ENCODE assay signal across 21 cellular contexts in genomic region chr22:35842519-35842913, GRCh38.
DNase-seq lines count a peak whose midpoint lies in the region; ATAC-seq and TF ChIP-seq lines count a peak whose summit lies in the region.
"Had no signal": no experiment of that assay in that cellular context is flagged by ENCODE, and none has a peak within 500 bp of the region (broad histone marks: within the 10 kb centered on the region; RNA-seq: fewer than 3 reads in every experiment).

No MANE protein-coding gene starts in this region.

- CTCF ChIA-PET in SK-N-SH (lab: Yijun Ruan, JAX), result interaction anchor here (0.6 to 2.6 kb wide), 12 partner anchors 10 to 223 kb away, joined by 3 to 7 read pairs (median 4); no protein-coding TSS in a partner anchor

- H3K4me1 Mint-ChIP-seq in endodermal cell, result peaks cover 43% of the 10 kb centered on the region

- no peak for TF ChIP-seq CTCF in SK-N-SH (IDR thresholded peaks at IDR 0.05)
- TF ChIP-seq CTCF in endodermal cell (conservative IDR thresholded peaks at IDR 0.05), result no peak
- no peak for TF ChIP-seq CTCF in gastrocnemius medialis (IDR thresholded peaks at IDR 0.05 in 4 of 5, conservative IDR thresholded peaks at IDR 0.05 in 1 of 5)

- H3F3A ChIP-seq in SK-N-SH (replicated peaks; ENCODE audit: insufficient read depth), result peaks cover 23% of the 10 kb centered on the region

- peak overlapping the region; percentile 5 for H3K27ac Mint-ChIP-seq in endodermal cell
- H3K27ac Mint-ChIP-seq: activated CD8-positive, alpha-beta T cell treated with anti-CD3 and anti-CD28 coated beads for 36 hours had no signal

- no peak for TF ChIP-seq POLR2A in gastrocnemius medialis (IDR thresholded peaks at IDR 0.05)

- H4K20me1 ChIP-seq in SK-N-SH (ENCODE audit: insufficient read depth), result peaks cover 48% of the 10 kb centered on the region

- H3K27me3 ChIP-seq in SK-N-SH (ENCODE audit: insufficient read depth) (no peaks in the 10 kb centered on the region), endodermal cell (ENCODE audit: control insufficient read depth, insufficient read depth, low read length, poor library complexity, severe bottlenecking) (no peaks in the 10 kb centered on the region), gastrocnemius medialis (no peaks in the 10 kb centered on the region)
- H3K27me3 ChIP-seq: foreskin keratinocyte, upper lobe of right lung had no signal

- peaks cover 4 to 30% of the 10 kb centered on the region in 2 experiments; a peak in 3 of 4 replicates for H3K4me1 ChIP-seq in SK-N-SH (ENCODE audit: control insufficient read depth in 1 of 2, insufficient read depth in 2 of 2, low read depth in 1 of 2, low read length in 1 of 2)
- H3K4me1 ChIP-seq in endodermal cell (ENCODE audit: control insufficient read depth, insufficient read depth, low read length), result peaks cover 8% of the 10 kb centered on the region
- peaks cover 72 to 77% of the 10 kb centered on the region in 2 donors for H3K4me1 ChIP-seq in gastrocnemius medialis

- intact Hi-C loops in gastrocnemius medialis (cut with DNase I; ENCODE audit: low total_unique reads), result loop anchor here (5.0 to 10.0 kb wide), 2 partner anchors 40 to 528 kb away; no protein-coding TSS in a partner anchor

- no peak overlapping the region for H3K9ac ChIP-seq in SK-N-SH
- no peak overlapping the region for H3K9ac ChIP-seq in endodermal cell (ENCODE audit: extremely low read depth, low read length, poor library complexity, severe bottlenecking)

- 100% methylated on average over 1 of the region's 1 CpG for WGBS in SK-N-SH (ENCODE audit: low lambda C conversion rate)
- whole genome bisulfite sequencing in endodermal cell (ENCODE audit: insufficient coverage in 1 of 2, insufficient read length in 1 of 2), 2 experiments, result 91% methylated on average over 1 of the region's 1 CpG; no CpG with 5 or more reads in 1 of the 2 experiments

- no peak for ATAC-seq in SK-N-SH treated with all-trans-retinoic acid at 6 μM for 48 hours
- ATAC-seq in gastrocnemius medialis, result no peak
- ATAC-seq: activated CD8-positive, alpha-beta T cell treated with anti-CD3 and anti-CD28 coated beads for 36 hours had no signal

- H3K4me3 ChIP-seq in SK-N-SH (ENCODE audit: low read depth in 2 of 2, low read length in 1 of 2) (no peak overlapping the region; a peak in 1 of 4 replicates), endodermal cell (ENCODE audit: low read length) (no peak overlapping the region), gastrocnemius medialis (no peak overlapping the region)
- H3K4me3 ChIP-seq: prostate gland, upper lobe of right lung had no signal

- POLR2A ChIA-PET in SK-N-SH (lab: Yijun Ruan, JAX), result no interaction called here

- H3K36me3 Mint-ChIP-seq in endodermal cell (ENCODE audit: low read depth), result no peaks in the 10 kb centered on the region

- H3K9me2 ChIP-seq in SK-N-SH, result no peaks in the 10 kb centered on the region

- H3K4me2 ChIP-seq in SK-N-SH, result no peak overlapping the region

- no peak overlapping the region for H2AFZ ChIP-seq in SK-N-SH (ENCODE audit: low read depth)

- H3K36me3 ChIP-seq in SK-N-SH (replicated peaks in 1 of 2; ENCODE audit: control insufficient read depth in 1 of 2, insufficient read depth in 2 of 2, low read length in 1 of 2) (peaks cover 0 to 3% of the 10 kb centered on the region in 2 experiments), endodermal cell (ENCODE audit: control insufficient read depth, insufficient read depth, low read length) (no peaks in the 10 kb centered on the region), gastrocnemius medialis (no peaks in the 10 kb centered on the region)
- H3K36me3 ChIP-seq: neutrophil, prostate gland, upper lobe of right lung had no signal

- no peak for TF ChIP-seq EP300 in SK-N-SH (IDR thresholded peaks at IDR 0.05; ENCODE audit: borderline replicate concordance in 1 of 2, low read depth in 1 of 2, low read length in 1 of 2)

- in situ Hi-C loops in gastrocnemius medialis (cut with MboI; ENCODE audit: low sequenced_read_pairs in 4 of 4), result no loop called here

- H3K27ac ChIP-seq in SK-N-SH (ENCODE audit: low read depth in 2 of 2, low read length in 1 of 2) (peak overlapping the region; percentile 9 to 59; a peak in 3 of 4 replicates), endodermal cell (ENCODE audit: low read depth, low read length) (no peak overlapping the region), gastrocnemius medialis (peak overlapping the region; percentile 86 to 94 (median 88)), substantia nigra (ENCODE audit: low read depth, low read length, poor library complexity, severe bottlenecking) (no peak overlapping the region)
- H3K27ac ChIP-seq: foreskin keratinocyte, neutrophil, prostate gland had no signal

- H3K4me3 Mint-ChIP-seq in endodermal cell, result no peak overlapping the region
- H3K4me3 Mint-ChIP-seq: activated CD8-positive, alpha-beta T cell treated with anti-CD3 and anti-CD28 coated beads for 36 hours had no signal

- no peaks in the 10 kb centered on the region for H3K9me3 Mint-ChIP-seq in endodermal cell
- H3K9me3 Mint-ChIP-seq: activated CD8-positive, alpha-beta T cell treated with anti-CD3 and anti-CD28 coated beads for 36 hours had no signal

- H3K79me2 ChIP-seq in SK-N-SH (ENCODE audit: insufficient read depth), result peaks cover 79% of the 10 kb centered on the region

- TF ChIP-seq RAD21 in SK-N-SH (IDR thresholded peaks at IDR 0.05; ENCODE audit: low read length), result no peak

- no peaks in the 10 kb centered on the region for H3K27me3 Mint-ChIP-seq in endodermal cell (ENCODE audit: insufficient read depth)

- H3K9me3 ChIP-seq in SK-N-SH (no peaks in the 10 kb centered on the region), endodermal cell (ENCODE audit: control insufficient read depth, low read length) (no peaks in the 10 kb centered on the region), gastrocnemius medialis (no peaks in the 10 kb centered on the region)
- H3K9me3 ChIP-seq: neutrophil, prostate gland, upper lobe of right lung had no signal

- DNase-seq in SK-N-SH (no peak), NCI-H69 (lab: John Stamatoyannopoulos, UW) (peak; percentile 37), endodermal cell (no peak), gastrocnemius medialis (no peak), substantia nigra (lab: John Stamatoyannopoulos, UW) (no peak)
- DNase-seq in activated naive CD4-positive, alpha-beta T cell (lab: John Stamatoyannopoulos, UW), result no peak
- no peak for DNase-seq in activated CD4-positive, CD25-positive, alpha-beta regulatory T cell (lab: John Stamatoyannopoulos, UW)
- DNase-seq: 8988T; activated CD4-positive, alpha-beta T cell treated with anti-CD3 and anti-CD28 coated beads for 1 hour; activated effector memory CD4-positive, alpha-beta T cell treated with Interleukin-2 at 50 U/mL for 16 hours; DMS79 treated with DMSO at 0.1 percent for 48 hours; effector CD4-positive, alpha-beta T cell; kidney; NCI-H187; stimulated activated CD8-positive, alpha-beta memory T cell treated with anti-CD3 and anti-CD28 coated beads, Interleukin-4, amount 100 ng/mL, for 48 hours; upper lobe of right lung had no signal

TF ChIP-seq in SK-N-SH, 30 proteins besides CTCF, POLR2A, EP300 and RAD21 (continues in another document):
- TF ChIP-seq GABPA (IDR thresholded peaks at IDR 0.05; ENCODE audit: low read depth), result no peak
- TF ChIP-seq FOSL2 (IDR thresholded peaks at IDR 0.05; ENCODE audit: borderline replicate concordance, low read depth), result no peak
- no peak for TF ChIP-seq IRF3 (IDR thresholded peaks at IDR 0.05; ENCODE audit: low read depth, low read length)
- TF ChIP-seq NRF1 (IDR thresholded peaks at IDR 0.05; ENCODE audit: low read depth, low read length), result no peak
- no peak for TF ChIP-seq TEAD4 (IDR thresholded peaks at IDR 0.05; ENCODE audit: borderline replicate concordance, insufficient read depth)
- TF ChIP-seq RCOR1 (IDR thresholded peaks at IDR 0.05; ENCODE audit: low read length), result no peak
- TF ChIP-seq SIN3A (IDR thresholded peaks at IDR 0.05; ENCODE audit: borderline replicate concordance, low read depth, low read length), result no peak
- no peak for TF ChIP-seq MAX (IDR thresholded peaks at IDR 0.05; ENCODE audit: low read depth)
- TF ChIP-seq TCF12 (IDR thresholded peaks at IDR 0.05), result no peak

TF ChIP-seq in SK-N-SH treated with all-trans-retinoic acid at 6 μM for 48 hours, 23 proteins besides CTCF, POLR2A, EP300 and RAD21 (continues in another document):
- TF ChIP-seq PPARA (CRISPR knock-in tag; IDR thresholded peaks at IDR 0.05; ENCODE audit: borderline replicate concordance) (no peak), ZNF8 (CRISPR knock-in tag; IDR thresholded peaks at IDR 0.05) (no peak), TSHZ2 (CRISPR knock-in tag; IDR thresholded peaks at IDR 0.05) (no peak), BACH2 (CRISPR knock-in tag; IDR thresholded peaks at IDR 0.05; ENCODE audit: borderline replicate concordance) (no peak), ZC3H10 (CRISPR knock-in tag; IDR thresholded peaks at IDR 0.05) (no peak), SNAI2 (CRISPR knock-in tag; IDR thresholded peaks at IDR 0.05) (no peak), TOX (CRISPR knock-in tag; IDR thresholded peaks at IDR 0.05; ENCODE audit: borderline replicate concordance) (no peak)

Comparison
In these comparisons a context has a peak if more than half of its experiments do, and no peak if none do; other contexts are left out.
1. H3K27ac ChIP-seq: peak in SK-N-SH (2 of 2) and gastrocnemius medialis (4 of 4); none in endodermal cell (single experiment) and substantia nigra (single experiment).